In the genomic region with DNA sequence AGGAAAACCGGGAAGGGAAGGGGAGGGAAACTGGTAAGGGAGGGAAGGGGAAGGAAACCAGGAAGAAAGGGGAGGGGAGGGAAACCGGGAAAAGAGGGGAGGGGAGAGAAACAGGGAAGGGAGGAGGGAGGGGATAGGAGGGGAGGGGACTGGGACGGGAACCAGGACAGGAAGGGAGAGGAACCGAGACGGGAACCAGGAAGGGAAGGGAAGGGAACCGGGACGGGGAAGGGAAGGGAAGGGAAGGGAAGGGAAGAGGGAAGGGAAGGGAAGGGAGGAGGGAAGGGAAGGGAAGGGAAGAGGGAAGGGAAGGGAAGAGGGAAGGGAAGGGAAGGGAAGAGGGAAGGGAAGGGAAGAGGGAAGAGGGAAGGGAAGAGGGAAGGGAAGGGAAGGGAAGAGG, we compare ENCODE assay signal across 16 cellular contexts. TPM values are rescaled to one million over a fixed set of nuclear protein-coding genes. Genes with fewer than 3 reads are reported as not detected.
DNase-seq lines count a peak whose midpoint lies in the region; ATAC-seq and TF ChIP-seq lines count a peak whose summit lies in the region.
"Had no signal": no experiment of that assay in that cellular context is flagged by ENCODE, and none has a peak within 500 bp of the region (broad histone marks: within the 10 kb centered on the region; RNA-seq: fewer than 3 reads in every experiment).

No MANE protein-coding gene starts in this region.

- DNase-seq in activated CD8-positive, alpha-beta memory T cell treated with anti-CD3 and anti-CD28 coated beads, Interleukin-2, amount 10 ng/mL, durations not matched to agents 7 days and 5 days = no peak
- DNase-seq in activated CD8-positive, alpha-beta memory T cell treated with anti-CD3 and anti-CD28 coated beads, Interleukin-2, amount 50 U/mL, for 4 hours = no peak
- DNase-seq in activated naive CD8-positive, alpha-beta T cell treated with anti-CD3 and anti-CD28 coated beads, Interleukin-2, amount 10 ng/mL, durations not matched to agents 7 days and 5 days = no peak
- no peak for DNase-seq in activated naive CD8-positive, alpha-beta T cell treated with anti-CD3 and anti-CD28 coated beads for 36 hours
- no peak for DNase-seq in activated T-helper 2 cell treated with anti-CD3 and anti-CD28 coated beads, Interferon-gamma antibody, Interleukin-2, Interleukin-4, amounts not matched to agents 10 μg/mL and 5 μg/mL and 100 μg/mL, durations not matched to agents 14 hours and 24 hours and 36 hours (ENCODE audit: low spot score)
- no peak for DNase-seq in SKM-1 treated with dmso at 0.1 percent for 144 hours (lab: John Stamatoyannopoulos, UW; ENCODE audit: unreplicated experiment)
- no peak for DNase-seq in MG63
- DNase-seq: BE2C; CD4-positive, alpha-beta memory T cell; DMS79; GM23248 had no signal

- peaks cover 3% of the 10 kb centered on the region for H3K4me1 Mint-ChIP-seq in activated CD8-positive, alpha-beta memory T cell treated with anti-CD3 and anti-CD28 coated beads, Interleukin-2, amount 10 ng/mL, durations not matched to agents 7 days and 5 days
- no peaks in the 10 kb centered on the region for H3K4me1 Mint-ChIP-seq in activated naive CD8-positive, alpha-beta T cell treated with anti-CD3 and anti-CD28 coated beads, Interleukin-2, amount 10 ng/mL, durations not matched to agents 7 days and 5 days
- peaks cover 27% of the 10 kb centered on the region for H3K4me1 Mint-ChIP-seq in activated naive CD8-positive, alpha-beta T cell treated with anti-CD3 and anti-CD28 coated beads for 36 hours
- peaks cover 18% of the 10 kb centered on the region for H3K4me1 Mint-ChIP-seq in activated T-helper 2 cell treated with anti-CD3 and anti-CD28 coated beads, Interferon-gamma antibody, Interleukin-2, Interleukin-4, amounts not matched to agents 10 μg/mL and 5 μg/mL and 100 μg/mL, durations not matched to agents 14 hours and 24 hours and 36 hours (ENCODE audit: low read depth)

- no peak for TF ChIP-seq CTCF in HEK293 (tag by site-specific recombination; IDR thresholded peaks at IDR 0.05)

- H3K4me1 ChIP-seq in HEK293 (ENCODE audit: control insufficient read depth, insufficient read depth, low read length) = no peaks in the 10 kb centered on the region
- H3K4me1 ChIP-seq: BE2C had no signal

- H3K36me3 Mint-ChIP-seq in activated CD8-positive, alpha-beta memory T cell treated with anti-CD3 and anti-CD28 coated beads, Interleukin-2, amount 10 ng/mL, durations not matched to agents 7 days and 5 days = peaks cover 2% of the 10 kb centered on the region
- H3K36me3 Mint-ChIP-seq in activated naive CD8-positive, alpha-beta T cell treated with anti-CD3 and anti-CD28 coated beads, Interleukin-2, amount 10 ng/mL, durations not matched to agents 7 days and 5 days = peaks cover 3% of the 10 kb centered on the region
- peaks cover 2% of the 10 kb centered on the region for H3K36me3 Mint-ChIP-seq in activated naive CD8-positive, alpha-beta T cell treated with anti-CD3 and anti-CD28 coated beads for 36 hours
- no peaks in the 10 kb centered on the region for H3K36me3 Mint-ChIP-seq in activated T-helper 2 cell treated with anti-CD3 and anti-CD28 coated beads, Interferon-gamma antibody, Interleukin-2, Interleukin-4, amounts not matched to agents 10 μg/mL and 5 μg/mL and 100 μg/mL, durations not matched to agents 14 hours and 24 hours and 36 hours (ENCODE audit: low read depth)
- H3K36me3 Mint-ChIP-seq: CD4-positive, alpha-beta memory T cell had no signal

- ATAC-seq in activated CD8-positive, alpha-beta memory T cell treated with anti-CD3 and anti-CD28 coated beads, Interleukin-2, amount 10 ng/mL, durations not matched to agents 7 days and 5 days = no peak
- no peak for ATAC-seq in activated naive CD8-positive, alpha-beta T cell treated with anti-CD3 and anti-CD28 coated beads, Interleukin-2, amount 10 ng/mL, durations not matched to agents 7 days and 5 days (ENCODE audit: low read depth)
- ATAC-seq: A549, GM12878 had no signal

- intact Hi-C loops in activated T-helper 2 cell treated with anti-CD3 and anti-CD28 coated beads, Interferon-gamma antibody, Interleukin-2, Interleukin-4, amounts not matched to agents 10 μg/mL and 5 μg/mL and 100 μg/mL, durations not matched to agents 14 hours and 24 hours and 36 hours (cut with micrococcal nuclease) = loop anchor here (5.0 kb wide), 2 partner anchors 36 to 116 kb away; no protein-coding TSS in a partner anchor

- H3K27me3 Mint-ChIP-seq in activated CD8-positive, alpha-beta memory T cell treated with anti-CD3 and anti-CD28 coated beads, Interleukin-2, amount 10 ng/mL, durations not matched to agents 7 days and 5 days = peaks cover 15% of the 10 kb centered on the region
- peaks cover 3% of the 10 kb centered on the region for H3K27me3 Mint-ChIP-seq in activated naive CD8-positive, alpha-beta T cell treated with anti-CD3 and anti-CD28 coated beads, Interleukin-2, amount 10 ng/mL, durations not matched to agents 7 days and 5 days
- peaks cover 4% of the 10 kb centered on the region for H3K27me3 Mint-ChIP-seq in activated naive CD8-positive, alpha-beta T cell treated with anti-CD3 and anti-CD28 coated beads for 36 hours
- peaks cover 6% of the 10 kb centered on the region for H3K27me3 Mint-ChIP-seq in activated T-helper 2 cell treated with anti-CD3 and anti-CD28 coated beads, Interferon-gamma antibody, Interleukin-2, Interleukin-4, amounts not matched to agents 10 μg/mL and 5 μg/mL and 100 μg/mL, durations not matched to agents 14 hours and 24 hours and 36 hours (ENCODE audit: low read depth)

- POLR2A ChIA-PET in activated naive CD8-positive, alpha-beta T cell treated with anti-CD3 and anti-CD28 coated beads, Interleukin-2, amount 10 ng/mL, durations not matched to agents 7 days and 5 days (lab: Charles Lee) = no interaction called here
- POLR2A ChIA-PET in HEK293 (lab: Yijun Ruan, JAX) = no interaction called here

- H3K27ac Mint-ChIP-seq in activated CD8-positive, alpha-beta memory T cell treated with anti-CD3 and anti-CD28 coated beads, Interleukin-2, amount 10 ng/mL, durations not matched to agents 7 days and 5 days = peak overlapping the region; percentile 68
- peak overlapping the region; percentile 54 for H3K27ac Mint-ChIP-seq in activated naive CD8-positive, alpha-beta T cell treated with anti-CD3 and anti-CD28 coated beads, Interleukin-2, amount 10 ng/mL, durations not matched to agents 7 days and 5 days
- H3K27ac Mint-ChIP-seq in activated naive CD8-positive, alpha-beta T cell treated with anti-CD3 and anti-CD28 coated beads for 36 hours = no peak overlapping the region
- H3K27ac Mint-ChIP-seq in activated T-helper 2 cell treated with anti-CD3 and anti-CD28 coated beads, Interferon-gamma antibody, Interleukin-2, Interleukin-4, amounts not matched to agents 10 μg/mL and 5 μg/mL and 100 μg/mL, durations not matched to agents 14 hours and 24 hours and 36 hours = peak overlapping the region; percentile 46

- no peaks in the 10 kb centered on the region for H3K9me3 ChIP-seq in HEK293 (ENCODE audit: control insufficient read depth, insufficient read depth, low read depth, low read length)
- no peaks in the 10 kb centered on the region for H3K9me3 ChIP-seq in MG63
- H3K9me3 ChIP-seq: BE2C had no signal

- no peak overlapping the region for H3K27ac ChIP-seq in HEK293 (ENCODE audit: extremely low read depth, low read depth, low read length)
- H3K27ac ChIP-seq: C4-2B, GM23248 had no signal

- H3K9me3 Mint-ChIP-seq in activated CD8-positive, alpha-beta memory T cell treated with anti-CD3 and anti-CD28 coated beads, Interleukin-2, amount 10 ng/mL, durations not matched to agents 7 days and 5 days (ENCODE audit: low read depth) = peaks cover 2% of the 10 kb centered on the region
- peaks cover 2% of the 10 kb centered on the region for H3K9me3 Mint-ChIP-seq in activated naive CD8-positive, alpha-beta T cell treated with anti-CD3 and anti-CD28 coated beads, Interleukin-2, amount 10 ng/mL, durations not matched to agents 7 days and 5 days
- peaks cover 2% of the 10 kb centered on the region for H3K9me3 Mint-ChIP-seq in activated naive CD8-positive, alpha-beta T cell treated with anti-CD3 and anti-CD28 coated beads for 36 hours
- no peaks in the 10 kb centered on the region for H3K9me3 Mint-ChIP-seq in activated T-helper 2 cell treated with anti-CD3 and anti-CD28 coated beads, Interferon-gamma antibody, Interleukin-2, Interleukin-4, amounts not matched to agents 10 μg/mL and 5 μg/mL and 100 μg/mL, durations not matched to agents 14 hours and 24 hours and 36 hours

- H3K36me3 ChIP-seq in HEK293 (ENCODE audit: control insufficient read depth in 2 of 2, insufficient read depth in 1 of 2, low read length in 2 of 2) (no peaks in the 10 kb centered on the region), MG63 (no peaks in the 10 kb centered on the region)
- H3K36me3 ChIP-seq: BE2C had no signal

- H3K4me3 ChIP-seq in HEK293 (ENCODE audit: low read depth, low read length) (no peak overlapping the region), MG63 (no peak overlapping the region)
- H3K4me3 ChIP-seq: A549, GM12878, GM23248 had no signal

- H3K4me3 Mint-ChIP-seq in activated CD8-positive, alpha-beta memory T cell treated with anti-CD3 and anti-CD28 coated beads, Interleukin-2, amount 10 ng/mL, durations not matched to agents 7 days and 5 days = no peak overlapping the region
- H3K4me3 Mint-ChIP-seq in activated naive CD8-positive, alpha-beta T cell treated with anti-CD3 and anti-CD28 coated beads, Interleukin-2, amount 10 ng/mL, durations not matched to agents 7 days and 5 days = no peak overlapping the region
- no peak overlapping the region for H3K4me3 Mint-ChIP-seq in activated naive CD8-positive, alpha-beta T cell treated with anti-CD3 and anti-CD28 coated beads for 36 hours
- H3K4me3 Mint-ChIP-seq in activated T-helper 2 cell treated with anti-CD3 and anti-CD28 coated beads, Interferon-gamma antibody, Interleukin-2, Interleukin-4, amounts not matched to agents 10 μg/mL and 5 μg/mL and 100 μg/mL, durations not matched to agents 14 hours and 24 hours and 36 hours (ENCODE audit: low read depth) = no peak overlapping the region
- H3K4me3 Mint-ChIP-seq: CD4-positive, alpha-beta memory T cell had no signal

- H3K27me3 ChIP-seq in MG63 = no peaks in the 10 kb centered on the region
- H3K27me3 ChIP-seq: BE2C had no signal

- CTCF ChIA-PET in activated CD8-positive, alpha-beta memory T cell treated with anti-CD3 and anti-CD28 coated beads, Interleukin-2, amount 10 ng/mL, durations not matched to agents 7 days and 5 days (lab: Charles Lee) = no interaction called here
- CTCF ChIA-PET in HEK293 (lab: Yijun Ruan, JAX) = no interaction called here

RNA-seq across cellular contexts. Expression of a gene that starts 13.6 kb away (rescaled TPM):
- total RNA-seq in activated CD8-positive, alpha-beta memory T cell treated with anti-CD3 and anti-CD28 coated beads, Interleukin-2, amount 10 ng/mL, durations not matched to agents 7 days and 5 days = under 1 TPM in 1 of 2 experiments, not detected in 1; 0.07 TPM
- total RNA-seq in activated naive CD8-positive, alpha-beta T cell treated with anti-CD3 and anti-CD28 coated beads, Interleukin-2, amount 10 ng/mL, durations not matched to agents 7 days and 5 days = under 1 TPM in 1 of 2 experiments, not detected in 1; 0.20 TPM
- under 1 TPM; 0.45 to 0.60 TPM for total RNA-seq in activated naive CD8-positive, alpha-beta T cell treated with anti-CD3 and anti-CD28 coated beads for 36 hours
- total RNA-seq in activated T-helper 2 cell treated with anti-CD3 and anti-CD28 coated beads, Interferon-gamma antibody, Interleukin-2, Interleukin-4, amounts not matched to agents 10 μg/mL and 5 μg/mL and 100 μg/mL, durations not matched to agents 14 hours and 24 hours and 36 hours = not detected in 2 replicates
- not detected in 2 replicates for total RNA-seq in MG63 (2014; rRNA removed; shearing (Covaris generic); ENCODE audit: low replicate concordance)
- total RNA-seq: CD4-positive, alpha-beta memory T cell; G401 had no signal
